In the genomic region with DNA sequence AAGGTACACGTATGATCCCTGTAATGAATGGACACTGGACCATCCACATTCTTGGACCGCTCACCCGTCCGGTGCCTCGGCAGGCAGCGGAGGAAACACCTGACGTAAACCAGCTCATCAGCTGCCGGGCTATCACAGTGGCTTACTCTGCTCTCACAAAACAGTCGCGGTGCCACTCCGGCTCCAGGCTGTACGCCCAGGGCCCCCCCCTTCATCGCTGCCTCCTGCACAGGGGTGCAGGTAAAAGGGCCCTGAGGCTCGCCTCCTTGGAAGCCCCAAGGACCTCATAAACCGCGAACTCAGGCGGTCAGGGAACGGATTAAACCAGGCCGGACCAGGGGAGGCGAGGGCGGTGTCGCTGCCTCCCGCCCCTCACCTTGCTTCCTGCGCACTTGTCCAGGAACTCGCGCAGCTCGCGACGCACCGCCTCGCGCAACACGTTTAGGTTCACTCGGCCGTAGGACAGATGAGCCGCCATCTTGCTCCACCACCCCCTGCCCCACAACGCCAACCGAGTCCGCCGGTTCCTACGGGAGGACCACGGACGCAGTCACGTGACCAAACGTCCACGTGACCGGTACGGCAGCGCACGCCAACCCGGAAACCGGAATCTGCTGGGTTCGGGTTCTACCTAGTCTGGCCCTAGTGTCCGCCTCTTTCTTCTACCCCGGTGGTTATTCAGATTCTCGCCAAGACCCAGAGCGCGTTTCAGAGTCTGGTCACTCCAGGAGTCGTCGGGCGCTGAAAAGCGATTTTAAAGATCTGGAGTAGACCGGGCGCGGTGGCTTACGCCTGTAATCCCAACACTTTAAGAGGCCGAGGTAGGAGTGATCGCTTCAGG, we compare ENCODE assay signal across 8 cellular contexts. TPM values are rescaled to one million over a fixed set of nuclear protein-coding genes. Genes with fewer than 3 reads are reported as not detected.
DNase-seq lines count a peak whose midpoint lies in the region; ATAC-seq and TF ChIP-seq lines count a peak whose summit lies in the region.

Gene VPS33A, minus strand, starts transcription at position 564 of the 841 bp plus-strand sequence. Its CDS starts 86 bp downstream, at position 478.

- peak; percentile 67 to 98 for TF ChIP-seq EP300 in tibial nerve (IDR thresholded peaks at IDR 0.05)

- H2BK120ac ChIP-seq in trophoblast cell (ENCODE audit: insufficient read depth, low read length, poor library complexity), result peak within 1 kb of the TSS; percentile 79

- in situ Hi-C loops in GM13976 (cut with MboI; ENCODE audit: low sequenced_read_pairs, unreplicated experiment), result no loop called here

- H3K27ac ChIP-seq in adrenal gland (peak within 1 kb of the TSS; percentile 75 to 95 (median 92)), heart left ventricle (peak within 1 kb of the TSS; percentile 39 to 95 (median 86)), trophoblast cell (ENCODE audit: low read depth, low read length) (peak within 1 kb of the TSS; percentile 79), tibial nerve (peak within 1 kb of the TSS; percentile 43 to 92 (median 86))

- H2AFZ ChIP-seq in trophoblast cell (ENCODE audit: insufficient read depth, low read length, poor library complexity), result peak within 1 kb of the TSS; percentile 99

- peak within 1 kb of the TSS; percentile 96 for H4K91ac ChIP-seq in trophoblast cell (ENCODE audit: low read depth, low read length)

- TF ChIP-seq CTCF in GM13976 (IDR thresholded peaks at IDR 0.05; ENCODE audit: borderline replicate concordance, control extremely low read depth, extremely low read depth, insufficient read depth, missing control alignments) (no peak), adrenal gland (IDR thresholded peaks at IDR 0.05) (no peak), heart left ventricle (IDR thresholded peaks at IDR 0.05) (peak in 1 of 12 donors; percentile 14), tibial nerve (IDR thresholded peaks at IDR 0.05) (peak in 1 of 5 experiments; percentile 40)

- H3K27me3 ChIP-seq in adrenal gland (no peaks in the 10 kb centered on the region), heart left ventricle (no peaks in the 10 kb centered on the region), trophoblast cell (ENCODE audit: insufficient read depth, low read length) (no peaks in the 10 kb centered on the region), tibial nerve (no peaks in the 10 kb centered on the region)

- peak within 1 kb of the TSS; percentile 95 for H3K4ac ChIP-seq in trophoblast cell (ENCODE audit: low read depth, low read length)

- WGBS in adrenal gland, 4 donors, result 0 to 2% (median 1%) methylated on average over 25 to 68 of the region's 68 CpGs
- WGBS in heart left ventricle, 4 donors, result 0 to 1% (median 0%) methylated on average over 55 to 68 of the region's 68 CpGs
- WGBS in trophoblast cell (ENCODE audit: extremely low coverage, insufficient coverage, insufficient read length), result no CpG with 5 or more reads among the region's 68 CpGs
- WGBS in tibial nerve, 2 donors, result 1% methylated on average over 44 to 50 of the region's 68 CpGs

- H3K36me3 ChIP-seq in adrenal gland (replicated peaks in 1 of 2) (peaks cover 0 to 22% of the 10 kb centered on the region in 2 donors), heart left ventricle (peaks cover 0 to 40% (median 32%) of the 10 kb centered on the region in 9 donors), trophoblast cell (ENCODE audit: control insufficient read depth in 1 of 2, insufficient read depth in 2 of 2, low read length in 2 of 2) (peaks cover 7 to 10% of the 10 kb centered on the region in 2 experiments), tibial nerve (peaks cover 0 to 33% (median 13%) of the 10 kb centered on the region in 3 donors)

- H3K9me3 ChIP-seq in adrenal gland (replicated peaks in 1 of 3) (no peaks in the 10 kb centered on the region), heart left ventricle (no peaks in the 10 kb centered on the region), trophoblast cell (ENCODE audit: insufficient read depth, low read depth, low read length) (no peaks in the 10 kb centered on the region), tibial nerve (no peaks in the 10 kb centered on the region)

- H3K4me2 ChIP-seq in trophoblast cell (ENCODE audit: low read length), result peak within 1 kb of the TSS; percentile 88

- peak within 1 kb of the TSS; percentile 99 for H3K14ac ChIP-seq in trophoblast cell (ENCODE audit: low read length)

- H2AK5ac ChIP-seq in trophoblast cell (ENCODE audit: low read length), result peak within 1 kb of the TSS; percentile 61

- TF ChIP-seq POLR2A in adrenal gland (IDR thresholded peaks at IDR 0.05) (peak; percentile 62 to 75), heart left ventricle (IDR thresholded peaks at IDR 0.05) (peak in 1 of 2 donors; percentile 57), tibial nerve (IDR thresholded peaks at IDR 0.05) (peak in 1 of 2 donors; percentile 46)

- H3K79me1 ChIP-seq in trophoblast cell (ENCODE audit: low read length), result peaks cover 8% of the 10 kb centered on the region

- H3K79me2 ChIP-seq in trophoblast cell (ENCODE audit: control insufficient read depth, insufficient read depth, low read length, poor library complexity), result peaks cover 5% of the 10 kb centered on the region

- peak within 1 kb of the TSS; percentile 76 for H2BK5ac ChIP-seq in trophoblast cell (ENCODE audit: low read depth, low read length, poor library complexity)

- H4K12ac ChIP-seq in trophoblast cell (ENCODE audit: low read depth, low read length), result peak within 1 kb of the TSS; percentile 95

- peaks cover 5 to 19% of the 10 kb centered on the region in 2 donors for H3K4me1 ChIP-seq in adrenal gland (replicated peaks in 1 of 2)
- H3K4me1 ChIP-seq in heart left ventricle, result peaks cover 0 to 21% (median 8%) of the 10 kb centered on the region in 12 donors
- H3K4me1 ChIP-seq in trophoblast cell (ENCODE audit: control insufficient read depth in 1 of 2, insufficient read depth in 2 of 2, low read length in 2 of 2), result no peaks in the 10 kb centered on the region
- H3K4me1 ChIP-seq in tibial nerve, result peaks cover 0 to 29% (median 7%) of the 10 kb centered on the region in 4 donors

- DNase-seq in GM13976 (ENCODE audit: low spot score) (peak; percentile 97), NCI-H146 treated with DMSO at 0.1 percent for 48 hours (lab: John Stamatoyannopoulos, UW; ENCODE audit: unreplicated experiment) (peak; percentile 85), T-helper 1 cell (peak; percentile 85 to 98 (median 91)), adrenal gland (peak; percentile 96 to 99 (median 97)), heart left ventricle (peak; percentile 95 to 98 (median 98)), trophoblast cell (peak; percentile 96 to 99), tibial nerve (ENCODE audit: low spot score in 2 of 2) (peak; percentile 94 to 95)

- H3K4me3 ChIP-seq in adrenal gland (peak within 1 kb of the TSS; percentile 58 to 90 (median 80)), heart left ventricle (peak within 1 kb of the TSS; percentile 71 to 98 (median 86)), trophoblast cell (ENCODE audit: low read depth, low read length) (peak within 1 kb of the TSS; percentile 96), tibial nerve (peak within 1 kb of the TSS; percentile 62 to 97 (median 82))

- no peak within 1 kb of the TSS for H3K23ac ChIP-seq in trophoblast cell (ENCODE audit: low read length)

- ATAC-seq in HG02870 (IDR thresholded peaks at IDR 0.05; ENCODE audit: unreplicated experiment) (peak; percentile 84), heart left ventricle (peak; percentile 96 to 98 (median 98))

- H4K8ac ChIP-seq in trophoblast cell (ENCODE audit: low read depth, low read length), result peak within 1 kb of the TSS; percentile 98

- H3K9ac ChIP-seq in trophoblast cell (ENCODE audit: low read length), result peak within 1 kb of the TSS; percentile 81

- H2BK12ac ChIP-seq in trophoblast cell (ENCODE audit: low read length), result no peak within 1 kb of the TSS

- peak within 1 kb of the TSS; percentile 96 for H3K18ac ChIP-seq in trophoblast cell (ENCODE audit: low read length)

- intact Hi-C loops in adrenal gland (cut with DNase I), result no loop called here
- intact Hi-C loops in heart left ventricle (cut with DNase I), result loop anchor here in 2 of 10 donors (2.0 kb wide), 2 partner anchors 39 to 41 kb away; partner anchors contain the start of gene DIABLO (in 1 of the 2)

RNA-seq across cellular contexts. Expression of gene VPS33A, which starts in this region (rescaled TPM):
- total RNA-seq in adrenal gland (10 to 100 TPM; 15.2 to 24.1 (median 22.2) TPM), heart left ventricle (10 to 100 TPM in 7 of 9 donors, 1 to 10 TPM in 2; 7.3 to 16.7 (median 13.2) TPM), tibial nerve (10 to 100 TPM; 12.6 to 23.6 (median 19.2) TPM)
- polyA plus RNA-seq in adrenal gland (10 to 100 TPM in 2 of 3 donors, 1 to 10 TPM in 1; 9.7 to 28.3 (median 10.1) TPM), heart left ventricle (10 to 100 TPM in 1 of 2 donors, 1 to 10 TPM in 1; 5.6 to 13.8 TPM)
- 18.2 and 18.6 TPM in 2 replicates for polyA plus RNA-seq in trophoblast cell (2013)

Comparison
In these comparisons a context has a peak if more than half of its experiments do, and no peak if none do; other contexts are left out.
1. Peak in every context shown above with its lines: DNase-seq, ATAC-seq, H3K4me3 ChIP-seq and H3K27ac ChIP-seq.